Comparison of ENCODE assay signal across 1 cellular context in the genomic region with DNA sequence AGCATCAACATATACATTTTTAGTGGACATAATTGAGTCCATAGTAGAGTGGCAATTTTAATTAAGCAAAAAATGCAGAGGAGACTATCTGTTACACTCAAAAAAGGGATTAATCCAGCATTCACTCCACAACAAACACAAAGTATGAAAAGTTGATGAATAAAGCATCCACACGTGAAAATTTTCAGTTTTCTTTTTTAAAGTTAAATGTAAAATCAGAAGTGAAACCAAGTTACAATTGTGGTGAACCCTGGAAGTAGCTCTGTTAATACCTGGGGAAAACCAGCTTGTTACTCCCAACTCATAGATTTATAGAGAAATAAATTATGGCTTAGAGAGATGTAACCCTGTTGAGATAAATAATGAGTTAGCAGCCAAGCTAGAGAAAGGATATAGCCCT.
TF ChIP-seq lines count a peak whose summit lies in the region.

No MANE protein-coding gene starts in this region.

TF ChIP-seq in GM12878, 131 proteins besides CTCF, POLR2A, EP300 and RAD21 (continued from another document and continues in another):
- TF ChIP-seq MYB (IDR thresholded peaks at IDR 0.05; ENCODE audit: borderline replicate concordance, low read depth, low read length) (no peak), MEF2B (IDR thresholded peaks at IDR 0.05; ENCODE audit: partially characterized antibody, poor library complexity, severe bottlenecking) (peak; percentile 58), GABPA (IDR thresholded peaks at IDR 0.05; ENCODE audit: low read depth) (no peak), NFXL1 (IDR thresholded peaks at IDR 0.05; ENCODE audit: borderline replicate concordance) (no peak), CHD2 (IDR thresholded peaks at IDR 0.05; ENCODE audit: borderline replicate concordance, low read depth, low read length) (no peak), HSF1 (IDR thresholded peaks at IDR 0.05; ENCODE audit: low read depth, low read length) (no peak), IKZF1 (conservative IDR thresholded peaks at IDR 0.05) (peak; percentile 82), TCF7 (IDR thresholded peaks at IDR 0.05; ENCODE audit: borderline replicate concordance) (no peak), CBX3 (IDR thresholded peaks at IDR 0.05; ENCODE audit: borderline replicate concordance, low read depth) (no peak), YY1 (IDR thresholded peaks at IDR 0.05; ENCODE audit: low read depth, low read length) (no peak), DPF2 (IDR thresholded peaks at IDR 0.05) (peak; percentile 82; the same call in 1 of the 2 replicates), FOXM1 (IDR thresholded peaks at IDR 0.05; ENCODE audit: low read depth, low read length) (no peak; the same call in 1 of the 2 replicates), GATAD2B (conservative IDR thresholded peaks at IDR 0.05; ENCODE audit: low read depth) (no peak), JUNB (IDR thresholded peaks at IDR 0.05) (peak; percentile 57), ZNF217 (IDR thresholded peaks at IDR 0.05) (peak; percentile 66; the same call in 1 of the 2 replicates), HDAC2 (IDR thresholded peaks at IDR 0.05) (no peak), ATF7 (IDR thresholded peaks at IDR 0.05; ENCODE audit: low read depth) (peak; percentile 27; the same call in 1 of the 2 replicates), EGR1 (IDR thresholded peaks at IDR 0.05; ENCODE audit: borderline replicate concordance in 1 of 2, low read depth in 2 of 2, low read length in 2 of 2) (no peak), SRF (IDR thresholded peaks at IDR 0.05; ENCODE audit: low read depth in 2 of 2, low read length in 2 of 2) (no peak), ZNF274 (IDR thresholded peaks at IDR 0.05; ENCODE audit: insufficient read depth, insufficient read length) (no peak), BRCA1 (IDR thresholded peaks at IDR 0.05; ENCODE audit: low read depth, low read length) (no peak), RELA (IDR thresholded peaks at IDR 0.05; ENCODE audit: borderline replicate concordance, partially characterized antibody) (no peak), POLR2AphosphoS5 (IDR thresholded peaks at IDR 0.05; ENCODE audit: low read length) (no peak), SUZ12 (IDR thresholded peaks at IDR 0.05; ENCODE audit: unreplicated experiment) (no peak), EZH2 (IDR thresholded peaks at IDR 0.05; ENCODE audit: borderline replicate concordance, control insufficient read depth, low read depth, low read length) (no peak), NFYA (IDR thresholded peaks at IDR 0.05; ENCODE audit: borderline replicate concordance, low read depth, low read length) (no peak), LARP7 (IDR thresholded peaks at IDR 0.05) (no peak), ZNF24 (IDR thresholded peaks at IDR 0.05) (peak; percentile 51; the same call in 1 of the 2 replicates), IRF5 (IDR thresholded peaks at IDR 0.05; ENCODE audit: borderline replicate concordance) (no peak), ZNF622 (IDR thresholded peaks at IDR 0.05) (no peak), SPI1 (IDR thresholded peaks at IDR 0.05; ENCODE audit: borderline replicate concordance, insufficient read depth, low read depth, low read length) (peak; percentile 55), EED (IDR thresholded peaks at IDR 0.05; ENCODE audit: low read depth) (peak; percentile 33; the same call in 1 of the 2 replicates), PAX8 (IDR thresholded peaks at IDR 0.05) (no peak), RFX5 (IDR thresholded peaks at IDR 0.05; ENCODE audit: low read depth, low read length) (no peak), MXI1 (IDR thresholded peaks at IDR 0.05; ENCODE audit: low read depth, low read length) (no peak), SMC3 (IDR thresholded peaks at IDR 0.05; ENCODE audit: borderline replicate concordance, low read length) (no peak), NR2F1 (conservative IDR thresholded peaks at IDR 0.05) (no peak), HDGF (IDR thresholded peaks at IDR 0.05) (no peak), SIN3A (IDR thresholded peaks at IDR 0.05; ENCODE audit: low read depth, low read length) (no peak), E4F1 (IDR thresholded peaks at IDR 0.05; ENCODE audit: borderline replicate concordance, partially characterized antibody) (no peak), TCF3 (IDR thresholded peaks at IDR 0.05; ENCODE audit: borderline replicate concordance, insufficient read depth, low read depth, low read length) (no peak), SIX5 (IDR thresholded peaks at IDR 0.05; ENCODE audit: low read depth, low read length, severe bottlenecking) (no peak), NRF1 (conservative IDR thresholded peaks at IDR 0.05; ENCODE audit: low read depth, low read length) (no peak), YBX1 (IDR thresholded peaks at IDR 0.05) (no peak), ZNF384 (IDR thresholded peaks at IDR 0.05; ENCODE audit: borderline replicate concordance, low read depth, low read length) (no peak)
- TF ChIP-seq, protein P1, sequence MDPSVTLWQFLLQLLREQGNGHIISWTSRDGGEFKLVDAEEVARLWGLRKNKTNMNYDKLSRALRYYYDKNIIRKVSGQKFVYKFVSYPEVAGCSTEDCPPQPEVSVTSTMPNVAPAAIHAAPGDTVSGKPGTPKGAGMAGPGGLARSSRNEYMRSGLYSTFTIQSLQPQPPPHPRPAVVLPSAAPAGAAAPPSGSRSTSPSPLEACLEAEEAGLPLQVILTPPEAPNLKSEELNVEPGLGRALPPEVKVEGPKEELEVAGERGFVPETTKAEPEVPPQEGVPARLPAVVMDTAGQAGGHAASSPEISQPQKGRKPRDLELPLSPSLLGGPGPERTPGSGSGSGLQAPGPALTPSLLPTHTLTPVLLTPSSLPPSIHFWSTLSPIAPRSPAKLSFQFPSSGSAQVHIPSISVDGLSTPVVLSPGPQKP (IDR thresholded peaks at IDR 0.05; ENCODE audit: low read depth, low read length), result no peak
- TF ChIP-seq, protein P2, sequence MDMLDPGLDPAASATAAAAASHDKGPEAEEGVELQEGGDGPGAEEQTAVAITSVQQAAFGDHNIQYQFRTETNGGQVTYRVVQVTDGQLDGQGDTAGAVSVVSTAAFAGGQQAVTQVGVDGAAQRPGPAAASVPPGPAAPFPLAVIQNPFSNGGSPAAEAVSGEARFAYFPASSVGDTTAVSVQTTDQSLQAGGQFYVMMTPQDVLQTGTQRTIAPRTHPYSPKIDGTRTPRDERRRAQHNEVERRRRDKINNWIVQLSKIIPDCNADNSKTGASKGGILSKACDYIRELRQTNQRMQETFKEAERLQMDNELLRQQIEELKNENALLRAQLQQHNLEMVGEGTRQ (IDR thresholded peaks at IDR 0.05; ENCODE audit: borderline replicate concordance, low read depth, low read length), result no peak
- TF ChIP-seq, protein P3, sequence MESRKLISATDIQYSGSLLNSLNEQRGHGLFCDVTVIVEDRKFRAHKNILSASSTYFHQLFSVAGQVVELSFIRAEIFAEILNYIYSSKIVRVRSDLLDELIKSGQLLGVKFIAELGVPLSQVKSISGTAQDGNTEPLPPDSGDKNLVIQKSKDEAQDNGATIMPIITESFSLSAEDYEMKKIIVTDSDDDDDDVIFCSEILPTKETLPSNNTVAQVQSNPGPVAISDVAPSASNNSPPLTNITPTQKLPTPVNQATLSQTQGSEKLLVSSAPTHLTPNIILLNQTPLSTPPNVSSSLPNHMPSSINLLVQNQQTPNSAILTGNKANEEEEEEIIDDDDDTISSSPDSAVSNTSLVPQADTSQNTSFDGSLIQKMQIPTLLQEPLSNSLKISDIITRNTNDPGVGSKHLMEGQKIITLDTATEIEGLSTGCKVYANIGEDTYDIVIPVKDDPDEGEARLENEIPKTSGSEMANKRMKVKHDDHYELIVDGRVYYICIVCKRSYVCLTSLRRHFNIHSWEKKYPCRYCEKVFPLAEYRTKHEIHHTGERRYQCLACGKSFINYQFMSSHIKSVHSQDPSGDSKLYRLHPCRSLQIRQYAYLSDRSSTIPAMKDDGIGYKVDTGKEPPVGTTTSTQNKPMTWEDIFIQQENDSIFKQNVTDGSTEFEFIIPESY (IDR thresholded peaks at IDR 0.05), result no peak
- TF ChIP-seq, protein P4, sequence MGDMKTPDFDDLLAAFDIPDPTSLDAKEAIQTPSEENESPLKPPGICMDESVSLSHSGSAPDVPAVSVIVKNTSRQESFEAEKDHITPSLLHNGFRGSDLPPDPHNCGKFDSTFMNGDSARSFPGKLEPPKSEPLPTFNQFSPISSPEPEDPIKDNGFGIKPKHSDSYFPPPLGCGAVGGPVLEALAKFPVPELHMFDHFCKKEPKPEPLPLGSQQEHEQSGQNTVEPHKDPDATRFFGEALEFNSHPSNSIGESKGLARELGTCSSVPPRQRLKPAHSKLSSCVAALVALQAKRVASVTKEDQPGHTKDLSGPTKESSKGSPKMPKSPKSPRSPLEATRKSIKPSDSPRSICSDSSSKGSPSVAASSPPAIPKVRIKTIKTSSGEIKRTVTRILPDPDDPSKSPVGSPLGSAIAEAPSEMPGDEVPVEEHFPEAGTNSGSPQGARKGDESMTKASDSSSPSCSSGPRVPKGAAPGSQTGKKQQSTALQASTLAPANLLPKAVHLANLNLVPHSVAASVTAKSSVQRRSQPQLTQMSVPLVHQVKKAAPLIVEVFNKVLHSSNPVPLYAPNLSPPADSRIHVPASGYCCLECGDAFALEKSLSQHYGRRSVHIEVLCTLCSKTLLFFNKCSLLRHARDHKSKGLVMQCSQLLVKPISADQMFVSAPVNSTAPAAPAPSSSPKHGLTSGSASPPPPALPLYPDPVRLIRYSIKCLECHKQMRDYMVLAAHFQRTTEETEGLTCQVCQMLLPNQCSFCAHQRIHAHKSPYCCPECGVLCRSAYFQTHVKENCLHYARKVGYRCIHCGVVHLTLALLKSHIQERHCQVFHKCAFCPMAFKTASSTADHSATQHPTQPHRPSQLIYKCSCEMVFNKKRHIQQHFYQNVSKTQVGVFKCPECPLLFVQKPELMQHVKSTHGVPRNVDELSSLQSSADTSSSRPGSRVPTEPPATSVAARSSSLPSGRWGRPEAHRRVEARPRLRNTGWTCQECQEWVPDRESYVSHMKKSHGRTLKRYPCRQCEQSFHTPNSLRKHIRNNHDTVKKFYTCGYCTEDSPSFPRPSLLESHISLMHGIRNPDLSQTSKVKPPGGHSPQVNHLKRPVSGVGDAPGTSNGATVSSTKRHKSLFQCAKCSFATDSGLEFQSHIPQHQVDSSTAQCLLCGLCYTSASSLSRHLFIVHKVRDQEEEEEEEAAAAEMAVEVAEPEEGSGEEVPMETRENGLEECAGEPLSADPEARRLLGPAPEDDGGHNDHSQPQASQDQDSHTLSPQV (IDR thresholded peaks at IDR 0.05), result no peak
- TF ChIP-seq, protein P5, sequence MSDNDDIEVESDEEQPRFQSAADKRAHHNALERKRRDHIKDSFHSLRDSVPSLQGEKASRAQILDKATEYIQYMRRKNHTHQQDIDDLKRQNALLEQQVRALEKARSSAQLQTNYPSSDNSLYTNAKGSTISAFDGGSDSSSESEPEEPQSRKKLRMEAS (IDR thresholded peaks at IDR 0.05; ENCODE audit: low read depth, low read length), result no peak
- TF ChIP-seq, protein P6, sequence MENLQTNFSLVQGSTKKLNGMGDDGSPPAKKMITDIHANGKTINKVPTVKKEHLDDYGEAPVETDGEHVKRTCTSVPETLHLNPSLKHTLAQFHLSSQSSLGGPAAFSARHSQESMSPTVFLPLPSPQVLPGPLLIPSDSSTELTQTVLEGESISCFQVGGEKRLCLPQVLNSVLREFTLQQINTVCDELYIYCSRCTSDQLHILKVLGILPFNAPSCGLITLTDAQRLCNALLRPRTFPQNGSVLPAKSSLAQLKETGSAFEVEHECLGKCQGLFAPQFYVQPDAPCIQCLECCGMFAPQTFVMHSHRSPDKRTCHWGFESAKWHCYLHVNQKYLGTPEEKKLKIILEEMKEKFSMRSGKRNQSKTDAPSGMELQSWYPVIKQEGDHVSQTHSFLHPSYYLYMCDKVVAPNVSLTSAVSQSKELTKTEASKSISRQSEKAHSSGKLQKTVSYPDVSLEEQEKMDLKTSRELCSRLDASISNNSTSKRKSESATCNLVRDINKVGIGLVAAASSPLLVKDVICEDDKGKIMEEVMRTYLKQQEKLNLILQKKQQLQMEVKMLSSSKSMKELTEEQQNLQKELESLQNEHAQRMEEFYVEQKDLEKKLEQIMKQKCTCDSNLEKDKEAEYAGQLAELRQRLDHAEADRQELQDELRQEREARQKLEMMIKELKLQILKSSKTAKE (IDR thresholded peaks at IDR 0.05; ENCODE audit: low read depth, poor library complexity, severe bottlenecking), result peak; percentile 47
